In the genomic region with DNA sequence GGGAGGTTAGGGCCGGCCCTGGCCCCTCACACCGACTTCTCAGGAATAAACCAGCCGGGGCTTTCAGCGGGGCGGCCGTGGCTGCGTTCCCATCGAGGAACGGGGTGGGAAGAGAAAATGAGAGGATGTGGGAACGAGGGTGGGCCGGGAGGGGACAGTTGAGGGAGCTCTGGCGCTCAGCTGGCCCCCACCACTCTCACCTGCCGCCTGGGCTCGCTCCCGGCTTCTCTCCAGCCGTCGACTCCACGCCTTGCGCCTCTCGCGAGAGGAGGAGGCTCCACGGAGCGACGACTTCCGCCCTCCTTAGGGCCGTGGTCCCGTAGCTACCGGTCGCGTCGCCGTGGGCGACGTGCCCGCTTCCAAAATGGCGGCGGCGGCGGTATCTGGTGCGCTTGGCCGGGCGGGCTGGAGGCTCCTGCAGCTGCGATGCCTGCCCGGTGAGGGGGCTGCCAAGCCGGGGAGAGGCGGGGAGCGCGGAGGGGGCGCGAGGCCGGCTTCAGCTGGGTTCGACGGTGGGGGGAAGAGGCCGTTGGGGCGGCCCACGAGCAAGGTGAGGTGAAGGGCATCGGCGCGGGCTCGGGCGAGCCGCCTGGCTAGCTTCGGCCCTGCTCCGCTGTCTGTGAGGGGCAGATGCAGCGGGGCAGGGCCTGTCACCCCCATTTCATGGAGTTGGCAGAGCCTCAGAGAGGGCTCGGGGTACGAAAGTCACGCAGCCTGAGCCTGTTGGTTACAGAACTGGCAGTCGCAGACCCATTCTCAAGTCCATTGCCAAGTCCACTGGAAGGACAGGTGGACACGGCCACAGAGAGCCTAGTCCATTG, we compare ENCODE assay signal across 8 cellular contexts. TPM values are rescaled to one million over a fixed set of nuclear protein-coding genes. Genes with fewer than 3 reads are reported as not detected.
DNase-seq lines count a peak whose midpoint lies in the region; ATAC-seq and TF ChIP-seq lines count a peak whose summit lies in the region.

A gene (minus strand): TSS at position 244 of the 821 bp plus-strand sequence. CDS start 6,457 bp downstream, outside the sequence.
A gene with protein sequence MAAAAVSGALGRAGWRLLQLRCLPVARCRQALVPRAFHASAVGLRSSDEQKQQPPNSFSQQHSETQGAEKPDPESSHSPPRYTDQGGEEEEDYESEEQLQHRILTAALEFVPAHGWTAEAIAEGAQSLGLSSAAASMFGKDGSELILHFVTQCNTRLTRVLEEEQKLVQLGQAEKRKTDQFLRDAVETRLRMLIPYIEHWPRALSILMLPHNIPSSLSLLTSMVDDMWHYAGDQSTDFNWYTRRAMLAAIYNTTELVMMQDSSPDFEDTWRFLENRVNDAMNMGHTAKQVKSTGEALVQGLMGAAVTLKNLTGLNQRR (plus strand): TSS at position 338 of the 821 bp plus-strand sequence. CDS start 27 bp downstream, at position 365.

- no peak within 1 kb of the TSS for H3K23ac ChIP-seq in H9 (ENCODE audit: insufficient read length, low read depth, low read length)

- peak within 1 kb of the TSS; percentile 67 for H3K18ac ChIP-seq in H9 (ENCODE audit: insufficient read length, low read depth, low read length)

- H3K9ac ChIP-seq in ES-I3 (ENCODE audit: low read depth, low read length): peak within 1 kb of the TSS; percentile 84
- peak within 1 kb of the TSS; percentile 92 for H3K9ac ChIP-seq in H9 (ENCODE audit: extremely low read depth, insufficient read length, low read length)
- peak within 1 kb of the TSS; percentile 97 for H3K9ac ChIP-seq in neural cell (ENCODE audit: low read length)

- peak within 1 kb of the TSS; percentile 76 for H3K14ac ChIP-seq in H9 (ENCODE audit: insufficient read depth, low read length)

- no peaks in the 10 kb centered on the region for H3K27me3 Mint-ChIP-seq in H9 (ENCODE audit: low read depth)
- H3K27me3 Mint-ChIP-seq in stimulated activated naive CD8-positive, alpha-beta T cell treated with anti-CD3 and anti-CD28 coated beads, Interleukin-15, amount 100 ng/mL, for 72 hours: no peaks in the 10 kb centered on the region

- DNase-seq in H9: peak; percentile 90
- peak; percentile 99 for DNase-seq in MG63
- peak; percentile 50 for DNase-seq in SHP77 treated with DMSO at 0.1 percent for 48 hours (lab: John Stamatoyannopoulos, UW)
- peak; percentile 97 for DNase-seq in activated effector memory CD4-positive, alpha-beta T cell treated with anti-CD3 and anti-CD28 coated beads, Interleukin-2, amount 50 U/mL, for 16 hours
- DNase-seq in fibroblast of the conjunctiva (ENCODE audit: low read depth): peak; percentile 85
- DNase-seq in stimulated activated naive CD8-positive, alpha-beta T cell treated with anti-CD3 and anti-CD28 coated beads, Interleukin-15, amount 100 ng/mL, for 72 hours: peak; percentile 88 to 93

- H4K5ac ChIP-seq in H9 (ENCODE audit: insufficient read length, low read depth, low read length): no peak within 1 kb of the TSS

- H2BK20ac ChIP-seq in H9 (ENCODE audit: low read depth, low read length, poor library complexity, severe bottlenecking): no peak within 1 kb of the TSS

- peaks cover 10% of the 10 kb centered on the region for H3K23me2 ChIP-seq in H9 (ENCODE audit: insufficient read length, low read depth, low read length, poor library complexity, severe bottlenecking)

- H3K56ac ChIP-seq in H9 (ENCODE audit: insufficient read length, low read depth, low read length): no peak within 1 kb of the TSS

- no CpG with 5 or more reads among the region's 70 CpGs for WGBS in H9 (ENCODE audit: extremely low coverage, insufficient read length, low lambda C conversion rate)

- peaks cover 7 to 17% (median 9%) of the 10 kb centered on the region in 3 experiments; a peak in 6 of 7 replicates for H3K36me3 Mint-ChIP-seq in H9 (ENCODE audit: insufficient read depth in 1 of 3, low read depth in 3 of 3)

- peak within 1 kb of the TSS; percentile 89 to 94 for H3K4me3 Mint-ChIP-seq in H9
- peak within 1 kb of the TSS; percentile 90 to 95 for H3K4me3 Mint-ChIP-seq in stimulated activated naive CD8-positive, alpha-beta T cell treated with anti-CD3 and anti-CD28 coated beads, Interleukin-15, amount 100 ng/mL, for 72 hours

- no peak within 1 kb of the TSS for H2BK15ac ChIP-seq in H9 (ENCODE audit: low read depth, low read length)

- H3K27ac Mint-ChIP-seq in H9: peak within 1 kb of the TSS; percentile 13 to 97 (median 89); a peak in 4 of 7 replicates
- H3K27ac Mint-ChIP-seq in stimulated activated naive CD8-positive, alpha-beta T cell treated with anti-CD3 and anti-CD28 coated beads, Interleukin-15, amount 100 ng/mL, for 72 hours: peak within 1 kb of the TSS; percentile 96 to 98

- H3K27ac ChIP-seq in H9 (ENCODE audit: insufficient read length, low read depth, low read length): no peak within 1 kb of the TSS
- peak within 1 kb of the TSS; percentile 90 for H3K27ac ChIP-seq in neural cell (ENCODE audit: low read length)

- H2AFZ ChIP-seq in H9 (ENCODE audit: low read length): no peak within 1 kb of the TSS
- H2AFZ ChIP-seq in neural cell (ENCODE audit: low read depth, low read length): peak within 1 kb of the TSS; percentile 88

- H3K4me1 Mint-ChIP-seq in H9: peaks cover 7 to 15% of the 10 kb centered on the region in 2 experiments
- peaks cover 41% of the 10 kb centered on the region for H3K4me1 Mint-ChIP-seq in stimulated activated naive CD8-positive, alpha-beta T cell treated with anti-CD3 and anti-CD28 coated beads, Interleukin-15, amount 100 ng/mL, for 72 hours

- no peak for TF ChIP-seq CTCF in H9 (conservative IDR thresholded peaks at IDR 0.05)
- TF ChIP-seq CTCF in neural cell (IDR thresholded peaks at IDR 0.05; ENCODE audit: poor library complexity, severe bottlenecking): peak; percentile 19

- H3K79me2 ChIP-seq in H9 (ENCODE audit: insufficient read depth, low read length) (peaks cover 2% of the 10 kb centered on the region; the same call in 1 of the 2 replicates), neural cell (replicated peaks; ENCODE audit: insufficient read depth, low read length) (peaks cover 23% of the 10 kb centered on the region)

- H3K9me3 Mint-ChIP-seq in H9: no peaks in the 10 kb centered on the region
- no peaks in the 10 kb centered on the region for H3K9me3 Mint-ChIP-seq in stimulated activated naive CD8-positive, alpha-beta T cell treated with anti-CD3 and anti-CD28 coated beads, Interleukin-15, amount 100 ng/mL, for 72 hours

- H3K4ac ChIP-seq in H9 (ENCODE audit: low read depth, low read length): no peak within 1 kb of the TSS

- H3K4me3 ChIP-seq in MG63 (peak within 1 kb of the TSS; percentile 88), neural cell (ENCODE audit: low read length) (peak within 1 kb of the TSS; percentile 97)

- H2BK120ac ChIP-seq in H9 (ENCODE audit: low read depth, low read length, poor library complexity, severe bottlenecking): no peak within 1 kb of the TSS

- H2BK5ac ChIP-seq in H9 (ENCODE audit: insufficient read length, low read length): no peak within 1 kb of the TSS

- H3K36me3 ChIP-seq in ES-I3 (ENCODE audit: insufficient read depth, low read length) (no peaks in the 10 kb centered on the region), MG63 (peaks cover 43% of the 10 kb centered on the region), neural cell (ENCODE audit: insufficient read depth, low read length) (no peaks in the 10 kb centered on the region)

- no peak within 1 kb of the TSS for H3T11ph ChIP-seq in H9 (ENCODE audit: low read length)

- peak within 1 kb of the TSS; percentile 78 for H3K4me2 ChIP-seq in H9 (ENCODE audit: insufficient read depth, insufficient read length, low read length)
- peak within 1 kb of the TSS; percentile 79 for H3K4me2 ChIP-seq in neural cell (ENCODE audit: low read length)

- H4K20me1 ChIP-seq in H9 (ENCODE audit: control insufficient read depth, insufficient read depth, insufficient read length): no peaks in the 10 kb centered on the region
- no peaks in the 10 kb centered on the region for H4K20me1 ChIP-seq in neural cell (ENCODE audit: insufficient read depth)

- peak; percentile 12 for TF ChIP-seq RAD21 in neural cell (conservative IDR thresholded peaks at IDR 0.05)

- H3K9me2 ChIP-seq in neural cell (ENCODE audit: insufficient read depth, low read length): no peaks in the 10 kb centered on the region

- H3F3A ChIP-seq in neural cell (ENCODE audit: insufficient read depth, low read length, poor library complexity, severe bottlenecking): no peaks in the 10 kb centered on the region

- H4K91ac ChIP-seq in H9 (ENCODE audit: insufficient read length, low read depth, low read length): no peak within 1 kb of the TSS

- H3K4me1 ChIP-seq in ES-I3 (ENCODE audit: insufficient read depth, low read length) (no peaks in the 10 kb centered on the region), H9 (ENCODE audit: insufficient read depth, low read length) (no peaks in the 10 kb centered on the region)

- H3K9me3 ChIP-seq in ES-I3 (ENCODE audit: control insufficient read depth, insufficient read depth, low read length) (no peaks in the 10 kb centered on the region), H9 (ENCODE audit: control insufficient read depth, low read depth, low read length) (no peaks in the 10 kb centered on the region), MG63 (no peaks in the 10 kb centered on the region), neural cell (ENCODE audit: low read length) (no peaks in the 10 kb centered on the region)

- no peak within 1 kb of the TSS for H4K8ac ChIP-seq in H9 (replicated peaks; ENCODE audit: insufficient read length, low read depth, low read length)

- no peak within 1 kb of the TSS for H2AK5ac ChIP-seq in H9 (ENCODE audit: insufficient read length, low read length)

- peaks cover 5% of the 10 kb centered on the region for H3K79me1 ChIP-seq in H9 (ENCODE audit: insufficient read depth, low read depth, low read length, poor library complexity, severe bottlenecking)

- ATAC-seq in stimulated activated naive CD8-positive, alpha-beta T cell treated with anti-CD3 and anti-CD28 coated beads, Interleukin-15, amount 100 ng/mL, for 72 hours: peak; percentile 100

- TF ChIP-seq EP300 in neural cell (conservative IDR thresholded peaks at IDR 0.05; ENCODE audit: poor library complexity, severe bottlenecking): peak; percentile 32

- H2BK12ac ChIP-seq in H9 (ENCODE audit: insufficient read length, low read depth, low read length): no peak within 1 kb of the TSS

- H3K27me3 ChIP-seq in H9 (ENCODE audit: insufficient read depth, low read length) (no peaks in the 10 kb centered on the region), MG63 (no peaks in the 10 kb centered on the region), neural cell (ENCODE audit: insufficient read depth, low read depth, low read length) (no peaks in the 10 kb centered on the region)

TF ChIP-seq in neural cell, 6 proteins besides CTCF, POLR2A, EP300 and RAD21 (continues in another document):
- TF ChIP-seq EZH2 (IDR thresholded peaks at IDR 0.05; ENCODE audit: borderline replicate concordance, insufficient read depth, low read length, poor library complexity, severe bottlenecking): no peak
- TF ChIP-seq POLR2AphosphoS5 (IDR thresholded peaks at IDR 0.05): peak; percentile 95

RNA-seq across cellular contexts. Expression of the first gene that starts in this region (rescaled TPM):
- 82.8 and 85.3 TPM in 2 replicates for total RNA-seq in H9 (2021)
- total RNA-seq in MG63 (2014; rRNA removed; shearing (Covaris generic); ENCODE audit: low replicate concordance): 177 and 277 TPM in 2 replicates
- 117 and 131 TPM in 2 replicates for polyA plus RNA-seq in neural cell
- polyA minus RNA-seq in neural cell: 74.2 and 82.3 TPM in 2 replicates

RNA-seq across cellular contexts. Expression of the second gene that starts in this region (rescaled TPM):
- 31.7 and 32.9 TPM in 2 replicates for total RNA-seq in H9 (2021)
- total RNA-seq in MG63 (2014; rRNA removed; shearing (Covaris generic); ENCODE audit: low replicate concordance): 133 and 193 TPM in 2 replicates
- 78.7 and 95.0 TPM in 2 replicates for polyA plus RNA-seq in neural cell
- 40.5 and 47.7 TPM in 2 replicates for polyA minus RNA-seq in neural cell
